Comparison of ENCODE assay signal across 16 cellular contexts in genomic region chr2:69271831-69272257, GRCh38.
DNase-seq lines count a peak whose midpoint lies in the region; ATAC-seq, FAIRE-seq and TF ChIP-seq lines count a peak whose summit lies in the region.
"Had no signal": no experiment of that assay in that cellular context is flagged by ENCODE, and none has a peak within 500 bp of the region (broad histone marks: within the 10 kb centered on the region; RNA-seq: fewer than 3 reads in every experiment).

No MANE protein-coding gene starts in this region.

- intact Hi-C loops in sciatic nerve (cut with DNase I) = no loop called here

- ATAC-seq in sciatic nerve = peak; percentile 87
- ATAC-seq: GM12878; K562; stimulated activated naive CD8-positive, alpha-beta T cell treated with anti-CD3 and anti-CD28 coated beads, Interleukin-15, amount 100 ng/mL, for 72 hours had no signal

- TF ChIP-seq CTCF in D721Med (IDR thresholded peaks at IDR 0.05; ENCODE audit: insufficient read depth, missing control alignments) = no peak

- FAIRE-seq in D721Med (lab: Jason Lieb, UNC) = no peak
- FAIRE-seq: GM12878, K562 had no signal

- peak; percentile 59 for DNase-seq in GM04504 (ENCODE audit: low read depth)
- peak; percentile 3 for DNase-seq in OCI-M1 (lab: John Stamatoyannopoulos, UW)
- DNase-seq in fibroblast of peridontal ligament (ENCODE audit: extremely low read depth) = peak; percentile 39
- DNase-seq in sciatic nerve (ENCODE audit: low spot score) = no peak
- DNase-seq in activated CD4-positive, CD25-positive, alpha-beta regulatory T cell (lab: John Stamatoyannopoulos, UW) = no peak
- DNase-seq in NCI-H82 treated with DMSO at 0.1 percent for 48 hours (lab: John Stamatoyannopoulos, UW; ENCODE audit: unreplicated experiment) = no peak
- no peak for DNase-seq in D721Med (ENCODE audit: insufficient read length, low spot score)
- no peak for DNase-seq in SHP77 treated with DMSO at 0.1 percent for 48 hours (lab: John Stamatoyannopoulos, UW)
- DNase-seq: activated CD4-positive, CD25-positive, alpha-beta regulatory T cell treated with anti-CD3 and anti-CD28 coated beads, Interleukin-2, amount 50 U/mL, for 72 hours; CD4-positive, CD25-positive, alpha-beta regulatory T cell; EL; NCI-H1694 treated with DMSO at 0.1 percent for 48 hours; NCI-H526; stimulated activated naive CD8-positive, alpha-beta T cell treated with anti-CD3 and anti-CD28 coated beads, Interleukin-15, amount 100 ng/mL, for 72 hours had no signal

Comparison
In these comparisons a context has a peak if more than half of its experiments do, and no peak if none do; other contexts are left out.
1. DNase-seq: peak in GM04504 (single experiment), OCI-M1 (single experiment) and fibroblast of peridontal ligament (single experiment); none in sciatic nerve (single experiment), activated CD4-positive, CD25-positive, alpha-beta regulatory T cell (0 of 4), NCI-H82 treated with DMSO at 0.1 percent for 48 hours (single experiment), D721Med (single experiment) and SHP77 treated with DMSO at 0.1 percent for 48 hours (single experiment).